Comparison of ENCODE assay signal across 9 cellular contexts in genomic region chr6:110357298-110357695, GRCh38. TPM values are rescaled to one million over a fixed set of nuclear protein-coding genes. Genes with fewer than 3 reads are reported as not detected.
DNase-seq lines count a peak whose midpoint lies in the region; ATAC-seq and TF ChIP-seq lines count a peak whose summit lies in the region.
"Had no signal": no experiment of that assay in that cellular context is flagged by ENCODE, and none has a peak within 500 bp of the region (broad histone marks: within the 10 kb centered on the region; RNA-seq: fewer than 3 reads in every experiment).

No MANE protein-coding gene starts in this region.

- no peak overlapping the region for H3K27ac ChIP-seq in HL-60 (replicated peaks)
- H3K27ac ChIP-seq: neutrophil had no signal

- peaks cover 38% of the 10 kb centered on the region for H3K27me3 ChIP-seq in HL-60 (ENCODE audit: insufficient read depth, poor library complexity, severe bottlenecking)

- no peak overlapping the region for H3K27ac Mint-ChIP-seq in activated naive CD8-positive, alpha-beta T cell treated with anti-CD3 and anti-CD28 coated beads, Interleukin-2, amount 50 U/mL, for 24 hours
- H3K27ac Mint-ChIP-seq in immature natural killer cell, result no peak overlapping the region
- H3K27ac Mint-ChIP-seq in stimulated activated effector memory CD8-positive, alpha-beta T cell treated with anti-CD3 and anti-CD28 coated beads, Interleukin-12 subunit alpha, Interleukin-12 subunit beta, amount 100 ng/mL, for 72 hours, result no peak overlapping the region

- ATAC-seq in activated naive CD8-positive, alpha-beta T cell treated with anti-CD3 and anti-CD28 coated beads, Interleukin-2, amount 50 U/mL, for 24 hours, result no peak
- ATAC-seq in stimulated activated effector memory CD8-positive, alpha-beta T cell treated with anti-CD3 and anti-CD28 coated beads, Interleukin-12 subunit alpha, Interleukin-12 subunit beta, amount 100 ng/mL, for 72 hours, result peak; percentile 8

- peaks cover 31% of the 10 kb centered on the region for H3K27me3 Mint-ChIP-seq in activated naive CD8-positive, alpha-beta T cell treated with anti-CD3 and anti-CD28 coated beads, Interleukin-2, amount 50 U/mL, for 24 hours
- H3K27me3 Mint-ChIP-seq in immature natural killer cell (ENCODE audit: low read depth in 3 of 3), result peaks cover 7 to 30% (median 18%) of the 10 kb centered on the region in 3 donors

- peaks cover 11% of the 10 kb centered on the region for H3K4me1 Mint-ChIP-seq in activated naive CD8-positive, alpha-beta T cell treated with anti-CD3 and anti-CD28 coated beads, Interleukin-2, amount 50 U/mL, for 24 hours
- H3K4me1 Mint-ChIP-seq in immature natural killer cell, result peaks cover 9 to 22% of the 10 kb centered on the region in 2 donors
- H3K4me1 Mint-ChIP-seq in stimulated activated effector memory CD8-positive, alpha-beta T cell treated with anti-CD3 and anti-CD28 coated beads, Interleukin-12 subunit alpha, Interleukin-12 subunit beta, amount 100 ng/mL, for 72 hours, result peaks cover 14% of the 10 kb centered on the region

- no peaks in the 10 kb centered on the region for H3K36me3 Mint-ChIP-seq in activated naive CD8-positive, alpha-beta T cell treated with anti-CD3 and anti-CD28 coated beads, Interleukin-2, amount 50 U/mL, for 24 hours (ENCODE audit: low read depth)
- H3K36me3 Mint-ChIP-seq in immature natural killer cell, result peaks cover 0 to 3% (median 0%) of the 10 kb centered on the region in 3 donors
- no peaks in the 10 kb centered on the region for H3K36me3 Mint-ChIP-seq in stimulated activated effector memory CD8-positive, alpha-beta T cell treated with anti-CD3 and anti-CD28 coated beads, Interleukin-12 subunit alpha, Interleukin-12 subunit beta, amount 100 ng/mL, for 72 hours

- peak overlapping the region; percentile 33 for H3K4me3 ChIP-seq in HL-60 (replicated peaks; ENCODE audit: insufficient read depth, low read length)

- no peaks in the 10 kb centered on the region for H3K9me3 Mint-ChIP-seq in activated naive CD8-positive, alpha-beta T cell treated with anti-CD3 and anti-CD28 coated beads, Interleukin-2, amount 50 U/mL, for 24 hours
- H3K9me3 Mint-ChIP-seq in immature natural killer cell, result peaks cover 0 to 8% (median 0%) of the 10 kb centered on the region in 6 donors
- H3K9me3 Mint-ChIP-seq in stimulated activated effector memory CD8-positive, alpha-beta T cell treated with anti-CD3 and anti-CD28 coated beads, Interleukin-12 subunit alpha, Interleukin-12 subunit beta, amount 100 ng/mL, for 72 hours, result no peaks in the 10 kb centered on the region

- no peak for DNase-seq in HL-60 (ENCODE audit: low read depth in 1 of 2, low spot score in 1 of 2)
- no peak for DNase-seq in activated naive CD8-positive, alpha-beta T cell treated with anti-CD3 and anti-CD28 coated beads, Interleukin-2, amount 50 U/mL, for 24 hours
- DNase-seq in immature natural killer cell, result no peak
- no peak for DNase-seq in stimulated activated effector memory CD8-positive, alpha-beta T cell treated with anti-CD3 and anti-CD28 coated beads, Interleukin-12 subunit alpha, Interleukin-12 subunit beta, amount 100 ng/mL, for 72 hours (ENCODE audit: low spot score in 2 of 2)
- no peak for DNase-seq in pons (ENCODE audit: low spot score)
- DNase-seq in GM19238 (ENCODE audit: insufficient read length, low spot score), result no peak
- no peak for DNase-seq in Ammon's horn (ENCODE audit: low spot score)
- DNase-seq in NCI-H2227 treated with DMSO at 0.1 percent for 48 hours (lab: John Stamatoyannopoulos, UW), result no peak

- no peak for TF ChIP-seq CTCF in HL-60 (IDR thresholded peaks at IDR 0.05; ENCODE audit: insufficient read depth, low read length)

- peak overlapping the region; percentile 79 for H3K4me3 Mint-ChIP-seq in activated naive CD8-positive, alpha-beta T cell treated with anti-CD3 and anti-CD28 coated beads, Interleukin-2, amount 50 U/mL, for 24 hours
- H3K4me3 Mint-ChIP-seq in immature natural killer cell, result peak overlapping the region; percentile 79 to 89 (median 86)
- peak overlapping the region; percentile 65 for H3K4me3 Mint-ChIP-seq in stimulated activated effector memory CD8-positive, alpha-beta T cell treated with anti-CD3 and anti-CD28 coated beads, Interleukin-12 subunit alpha, Interleukin-12 subunit beta, amount 100 ng/mL, for 72 hours

RNA-seq across cellular contexts. Expression of gene METTL24, which starts 0.9 kb away (rescaled TPM):
- polyA plus RNA-seq in immature natural killer cell, result 1 to 10 TPM in 1 of 3 donors, under 1 TPM in 1, not detected in 1; 0.81 to 2.8 TPM

RNA-seq across cellular contexts. Expression of gene DDO, which starts 58.1 kb away (rescaled TPM):
- under 1 TPM in 1 of 3 donors, not detected in 2; 0.10 TPM for polyA plus RNA-seq in immature natural killer cell
